In genomic region chr22:44541671-44542319, GRCh38 we compare ENCODE assay signal across 1 cellular context.
TF ChIP-seq lines count a peak whose summit lies in the region.

No MANE protein-coding gene starts in this region.

TF ChIP-seq in H1, 55 proteins besides CTCF, POLR2A, EP300 and RAD21 (continued from another document):
- TF ChIP-seq MAX (IDR thresholded peaks at IDR 0.05) (no peak), CHD7 (IDR thresholded peaks at IDR 0.05; ENCODE audit: insufficient replicate concordance, low read length) (no peak), SUZ12 (IDR thresholded peaks at IDR 0.05; ENCODE audit: low read length) (no peak), FOSL1 (IDR thresholded peaks at IDR 0.05; ENCODE audit: insufficient read depth, low read depth, low read length) (no peak), RFX5 (IDR thresholded peaks at IDR 0.05; ENCODE audit: borderline replicate concordance, low read depth, low read length) (no peak), SAP30 (IDR thresholded peaks at IDR 0.05; ENCODE audit: insufficient read depth, insufficient replicate concordance, low read length) (no peak), GTF2F1 (IDR thresholded peaks at IDR 0.05; ENCODE audit: borderline replicate concordance, low read depth, low read length) (no peak), CHD1 (IDR thresholded peaks at IDR 0.05; ENCODE audit: low read depth, low read length) (no peak), JUND (IDR thresholded peaks at IDR 0.05; ENCODE audit: low read length) (no peak), CBX5 (IDR thresholded peaks at IDR 0.05; ENCODE audit: low read depth, low read length) (no peak), CEBPB (IDR thresholded peaks at IDR 0.05; ENCODE audit: low read depth, low read length) (no peak)
